12 cellular contexts compared by ENCODE assay signal in the genomic region with DNA sequence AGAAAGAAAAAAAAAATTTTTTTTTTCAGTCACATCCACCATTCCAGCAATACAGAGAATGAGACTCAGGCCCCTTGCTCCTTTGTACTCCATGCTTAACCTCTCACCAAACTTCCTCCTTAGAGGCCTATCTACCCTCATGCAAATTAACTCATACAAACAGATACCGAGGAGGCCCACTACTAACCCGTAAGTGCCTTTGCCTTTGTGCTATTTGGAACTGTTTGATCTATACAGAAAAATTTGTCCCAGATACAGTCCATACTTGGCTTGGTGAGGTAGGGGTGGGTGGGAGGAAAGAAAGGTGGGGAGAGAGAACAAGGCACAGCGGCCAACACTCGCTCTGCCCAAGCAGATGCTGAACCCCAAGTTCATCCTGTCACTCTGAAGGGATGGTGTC.
DNase-seq lines count a peak whose midpoint lies in the region; ATAC-seq lines count a peak whose summit lies in the region.
"Had no signal": no experiment of that assay in that cellular context is flagged by ENCODE, and none has a peak within 500 bp of the region (broad histone marks: within the 10 kb centered on the region; RNA-seq: fewer than 3 reads in every experiment).

No MANE protein-coding gene starts in this region.

- no peak overlapping the region for H3K4me3 ChIP-seq in SJSA1
- peak overlapping the region; percentile 40 for H3K4me3 ChIP-seq in skeletal muscle satellite cell (ENCODE audit: low read length)
- H3K4me3 ChIP-seq: SK-N-MC had no signal

- H3K4me1 ChIP-seq in SJSA1 (replicated peaks) (peaks cover 68% of the 10 kb centered on the region), skeletal muscle satellite cell (ENCODE audit: control insufficient read depth, insufficient read depth, low read length) (peaks cover 66% of the 10 kb centered on the region)
- H3K4me1 ChIP-seq: parathyroid adenoma had no signal

- ATAC-seq in GM18909 (IDR thresholded peaks at IDR 0.05; ENCODE audit: poor library complexity, unreplicated experiment) (peak; percentile 29), HG02852 (IDR thresholded peaks at IDR 0.05; ENCODE audit: unreplicated experiment) (peak; percentile 38)

- peak overlapping the region; percentile 95 for H3K27ac ChIP-seq in SJSA1
- H3K27ac ChIP-seq: parathyroid adenoma, SK-N-MC had no signal

- DNase-seq in SJSA1 (ENCODE audit: low read depth in 1 of 2, low spot score in 2 of 2): no peak
- no peak for DNase-seq in NCI-H510A treated with DMSO at 0.1 percent for 48 hours (lab: John Stamatoyannopoulos, UW)
- no peak for DNase-seq in stimulated activated CD4-positive, alpha-beta T cell treated with anti-CD3 and anti-CD28 coated beads, Interleukin-4, amount 100 ng/mL, for 1 hour
- no peak for DNase-seq in stimulated activated CD4-positive, alpha-beta T cell treated with anti-CD3 and anti-CD28 coated beads, Interleukin-2, amount 100 ng/mL, for 24 hours
- DNase-seq: activated naive CD8-positive, alpha-beta T cell treated with anti-CD3 and anti-CD28 coated beads for 36 hours; KBM-7; stimulated activated naive CD4-positive, alpha-beta T cell had no signal

- H3K36me3 ChIP-seq in SJSA1 (no peaks in the 10 kb centered on the region), skeletal muscle satellite cell (ENCODE audit: insufficient read depth, low read length) (no peaks in the 10 kb centered on the region)

- H3K9ac ChIP-seq in skeletal muscle satellite cell (ENCODE audit: low read depth, low read length): peak overlapping the region; percentile 74
- H3K9ac ChIP-seq: parathyroid adenoma had no signal

- H3K4me2 ChIP-seq in skeletal muscle satellite cell (ENCODE audit: low read length): peak overlapping the region; percentile 60

- H3K9me3 ChIP-seq in SJSA1 (replicated peaks) (no peaks in the 10 kb centered on the region), skeletal muscle satellite cell (replicated peaks; ENCODE audit: low read length) (no peaks in the 10 kb centered on the region)

- H3K27me3 ChIP-seq in SJSA1 (replicated peaks) (no peaks in the 10 kb centered on the region), skeletal muscle satellite cell (ENCODE audit: control insufficient read depth, insufficient read depth, low read length) (no peaks in the 10 kb centered on the region)
